In genomic region chrX:136209016-136209738, GRCh38 we compare ENCODE assay signal across 8 cellular contexts. TPM values are rescaled to one million over a fixed set of nuclear protein-coding genes. Genes with fewer than 3 reads are reported as not detected.
A peak's percentile ranks its signal among the peaks of the same experiment; 100 is the strongest.
DNase-seq lines count a peak whose midpoint lies in the region; ATAC-seq and TF ChIP-seq lines count a peak whose summit lies in the region.

No MANE protein-coding gene starts in this region.

- H3K36me3 Mint-ChIP-seq in activated naive CD8-positive, alpha-beta T cell treated with anti-CD3 and anti-CD28 coated beads, Interleukin-2, amount 50 U/mL, for 24 hours (ENCODE audit: low read depth): peaks cover 1% of the 10 kb centered on the region

- H3K4me3 Mint-ChIP-seq in activated naive CD8-positive, alpha-beta T cell treated with anti-CD3 and anti-CD28 coated beads, Interleukin-2, amount 50 U/mL, for 24 hours: no peak overlapping the region

- TF ChIP-seq POLR2A in spleen (IDR thresholded peaks at IDR 0.05): no peak

- H3K36me3 ChIP-seq in spleen: peaks cover 0 to 17% (median 2%) of the 10 kb centered on the region in 6 donors

- H3K4me1 Mint-ChIP-seq in activated naive CD8-positive, alpha-beta T cell treated with anti-CD3 and anti-CD28 coated beads, Interleukin-2, amount 50 U/mL, for 24 hours: peaks cover 17% of the 10 kb centered on the region

- TF ChIP-seq CTCF in LNCAP (IDR thresholded peaks at IDR 0.05) (peak; percentile 51), spleen (IDR thresholded peaks at IDR 0.05 in 8 of 11, conservative IDR thresholded peaks at IDR 0.05 in 3 of 11) (peak in 7 of 11 experiments; percentile 12 to 52 (median 44))

- DNase-seq in DMS53 (lab: John Stamatoyannopoulos, UW): peak; percentile 78
- peak; percentile 14 for DNase-seq in activated naive CD8-positive, alpha-beta T cell treated with anti-CD3 and anti-CD28 coated beads, Interleukin-2, amount 50 U/mL, for 24 hours
- DNase-seq in right cardiac atrium: peak; percentile 68 to 84 (median 74)
- no peak for DNase-seq in spleen
- no peak for DNase-seq in activated CD4-positive, CD25-positive, alpha-beta regulatory T cell treated with anti-CD3 and anti-CD28 coated beads, Interleukin-2, amount 50 U/mL, for 72 hours
- no peak for DNase-seq in KG1 (lab: John Stamatoyannopoulos, UW)

- H3K4me3 ChIP-seq in right cardiac atrium (ENCODE audit: low read length) (no peak overlapping the region), spleen (no peak overlapping the region)

- no peaks in the 10 kb centered on the region for H3K27me3 ChIP-seq in right cardiac atrium (ENCODE audit: control insufficient read depth, insufficient read depth)
- H3K27me3 ChIP-seq in spleen (replicated peaks in 1 of 7): peaks cover 0 to 6% (median 0%) of the 10 kb centered on the region in 7 donors

- H3K4me1 ChIP-seq in right cardiac atrium (ENCODE audit: control insufficient read depth, insufficient read depth, low read length) (peaks cover 2% of the 10 kb centered on the region), spleen (peaks cover 0 to 35% (median 27%) of the 10 kb centered on the region in 6 donors)

- H3K9me3 ChIP-seq in right cardiac atrium (ENCODE audit: control insufficient read depth, low read length) (no peaks in the 10 kb centered on the region), spleen (no peaks in the 10 kb centered on the region)

- no peaks in the 10 kb centered on the region for H3K27me3 Mint-ChIP-seq in activated naive CD8-positive, alpha-beta T cell treated with anti-CD3 and anti-CD28 coated beads, Interleukin-2, amount 50 U/mL, for 24 hours

- intact Hi-C loops in right cardiac atrium (cut with DNase I) (loop anchor here (5.0 to 10.0 kb wide), 3 partner anchors 37 to 184 kb away; no protein-coding TSS in a partner anchor), spleen (cut with DNase I; ENCODE audit: low total_unique reads) (no loop called here)

- WGBS in right cardiac atrium: 32% methylated on average over 28 of the region's 28 CpGs
- 54 to 65% (median 62%) methylated on average over 25 to 28 of the region's 28 CpGs for WGBS in spleen, 5 donors

- H3K27ac Mint-ChIP-seq in activated naive CD8-positive, alpha-beta T cell treated with anti-CD3 and anti-CD28 coated beads, Interleukin-2, amount 50 U/mL, for 24 hours: no peak overlapping the region

- peak; percentile 36 for ATAC-seq in activated naive CD8-positive, alpha-beta T cell treated with anti-CD3 and anti-CD28 coated beads, Interleukin-2, amount 50 U/mL, for 24 hours
- ATAC-seq in right cardiac atrium (peak; percentile 58 to 60), HG02884 (IDR thresholded peaks at IDR 0.05; ENCODE audit: unreplicated experiment) (no peak)

- H3K9me3 Mint-ChIP-seq in activated naive CD8-positive, alpha-beta T cell treated with anti-CD3 and anti-CD28 coated beads, Interleukin-2, amount 50 U/mL, for 24 hours: no peaks in the 10 kb centered on the region

- H3K27ac ChIP-seq in right cardiac atrium (ENCODE audit: low read length) (peak overlapping the region; percentile 90), spleen (peak overlapping the region in 4 of 8 donors; percentile 18 to 50 (median 40))

RNA-seq across cellular contexts. Expression of gene MAP7D3, which starts 42.0 kb away (rescaled TPM):
- total RNA-seq in right cardiac atrium (10 to 100 TPM in 3 of 4 donors, 1 to 10 TPM in 1; 8.7 to 13.8 (median 12.0) TPM), spleen (10 to 100 TPM; 11.3 to 17.6 (median 13.1) TPM)
- polyA plus RNA-seq in right cardiac atrium (5.9 TPM), spleen (10 to 100 TPM in 1 of 3 donors, 1 to 10 TPM in 2; 7.4 to 10.2 (median 8.7) TPM)

Comparison
In these comparisons a context has a peak if more than half of its experiments do, and no peak if none do; other contexts are left out.
1. DNase-seq: peak in DMS53 (single experiment), activated naive CD8-positive, alpha-beta T cell treated with anti-CD3 and anti-CD28 coated beads, Interleukin-2, amount 50 U/mL, for 24 hours (single experiment) and right cardiac atrium (3 of 3); none in spleen (single experiment), activated CD4-positive, CD25-positive, alpha-beta regulatory T cell treated with anti-CD3 and anti-CD28 coated beads, Interleukin-2, amount 50 U/mL, for 72 hours (single experiment) and KG1 (single experiment).